25 cellular contexts compared by ENCODE assay signal in genomic region chr2:137155351-137156104, GRCh38.
DNase-seq lines count a peak whose midpoint lies in the region; ATAC-seq, FAIRE-seq and TF ChIP-seq lines count a peak whose summit lies in the region.
"Had no signal": no experiment of that assay in that cellular context is flagged by ENCODE, and none has a peak within 500 bp of the region (broad histone marks: within the 10 kb centered on the region; RNA-seq: fewer than 3 reads in every experiment).

No MANE protein-coding gene starts in this region.

- no peak for TF ChIP-seq CTCF in bronchial epithelial cell (IDR thresholded peaks at IDR 0.05; ENCODE audit: insufficient read depth, low read length, severe bottlenecking)
- no peak for TF ChIP-seq CTCF in activated CD8-positive, alpha-beta T cell treated with anti-CD3 and anti-CD28 coated beads for 36 hours (IDR thresholded peaks at IDR 0.05)
- TF ChIP-seq CTCF in progenitor cell of endocrine pancreas (IDR thresholded peaks at IDR 0.05; ENCODE audit: unreplicated experiment): no peak
- no peak for TF ChIP-seq CTCF in D721Med (IDR thresholded peaks at IDR 0.05; ENCODE audit: insufficient read depth, missing control alignments)

- CTCF ChIA-PET in activated CD8-positive, alpha-beta T cell treated with anti-CD3 and anti-CD28 coated beads for 36 hours (lab: Charles Lee): no interaction called here

- intact Hi-C loops in activated CD8-positive, alpha-beta T cell treated with anti-CD3 and anti-CD28 coated beads for 36 hours (cut with micrococcal nuclease): no loop called here

- H3K36me3 Mint-ChIP-seq in activated CD8-positive, alpha-beta T cell treated with anti-CD3 and anti-CD28 coated beads for 36 hours (ENCODE audit: low read depth): no peaks in the 10 kb centered on the region
- no peaks in the 10 kb centered on the region for H3K36me3 Mint-ChIP-seq in progenitor cell of endocrine pancreas (ENCODE audit: insufficient read depth)
- H3K36me3 Mint-ChIP-seq: activated naive CD4-positive, alpha-beta T cell treated with anti-CD3 and anti-CD28 coated beads, Interleukin-2, amount 50 U/mL, for 24 hours; CD4-positive, CD25-positive, alpha-beta regulatory T cell had no signal

- H3K27ac Mint-ChIP-seq in activated CD8-positive, alpha-beta T cell treated with anti-CD3 and anti-CD28 coated beads for 36 hours: no peak overlapping the region
- H3K27ac Mint-ChIP-seq in progenitor cell of endocrine pancreas: no peak overlapping the region
- H3K27ac Mint-ChIP-seq: activated naive CD4-positive, alpha-beta T cell treated with anti-CD3 and anti-CD28 coated beads, Interleukin-2, amount 50 U/mL, for 24 hours; activated T-helper 1 cell treated with anti-CD3 and anti-CD28 coated beads, Interleukin-12 subunit alpha, Interleukin-12 subunit beta, Interleukin-2, Interleukin-4 antibody, amounts not matched to agents 30 ng/mL and 10 ng/mL and 1 ng/mL, durations not matched to agents 14 hours and 24 hours and 36 hours; CD4-positive, CD25-positive, alpha-beta regulatory T cell had no signal

- DNase-seq in EH (ENCODE audit: low read depth) (peak; percentile 66), M059J (ENCODE audit: low read depth) (peak; percentile 22), bronchial epithelial cell (ENCODE audit: low read depth) (peak; percentile 39), hepatic stellate cell (ENCODE audit: low spot score) (peak; percentile 26), progenitor cell of endocrine pancreas (ENCODE audit: low spot score, unreplicated experiment) (no peak), AML-193 (lab: John Stamatoyannopoulos, UW) (no peak), D721Med (ENCODE audit: insufficient read length, low spot score) (no peak)
- DNase-seq in activated CD8-positive, alpha-beta T cell treated with anti-CD3 and anti-CD28 coated beads for 36 hours: no peak
- DNase-seq: activated CD4-positive, CD25-positive, alpha-beta regulatory T cell treated with anti-CD3 and anti-CD28 coated beads, Interleukin-2, amount 50 U/mL, for 72 hours; CD4-positive, CD25-positive, alpha-beta regulatory T cell; cortex of kidney; foreskin melanocyte; H7; Kasumi-1; kidney; NCI-H1105; NCI-H2081; Peyer's patch; stimulated activated CD8-positive, alpha-beta memory T cell treated with anti-CD3 and anti-CD28 coated beads, Interleukin-4, amount 100 ng/mL, for 48 hours; T1000; uterus had no signal

- H3K27me3 ChIP-seq in bronchial epithelial cell (ENCODE audit: control insufficient read depth, insufficient read depth, low read length): no peaks in the 10 kb centered on the region
- H3K27me3 ChIP-seq: neutrophil, Peyer's patch, uterus had no signal

- ATAC-seq in activated CD8-positive, alpha-beta T cell treated with anti-CD3 and anti-CD28 coated beads for 36 hours: no peak

- POLR2A ChIA-PET in activated CD8-positive, alpha-beta T cell treated with anti-CD3 and anti-CD28 coated beads for 36 hours (lab: Charles Lee): no interaction called here

- no peaks in the 10 kb centered on the region for H3K36me3 ChIP-seq in bronchial epithelial cell (ENCODE audit: control insufficient read depth, insufficient read depth, low read length)
- H3K36me3 ChIP-seq: neutrophil, Peyer's patch, uterus had no signal

- no peak overlapping the region for H3K4me3 ChIP-seq in bronchial epithelial cell (ENCODE audit: low read depth, low read length)
- H3K4me3 ChIP-seq: lung, Peyer's patch, uterus had no signal

- H3K9me3 Mint-ChIP-seq in activated CD8-positive, alpha-beta T cell treated with anti-CD3 and anti-CD28 coated beads for 36 hours: no peaks in the 10 kb centered on the region
- no peaks in the 10 kb centered on the region for H3K9me3 Mint-ChIP-seq in progenitor cell of endocrine pancreas (ENCODE audit: low read depth)
- H3K9me3 Mint-ChIP-seq: activated naive CD4-positive, alpha-beta T cell treated with anti-CD3 and anti-CD28 coated beads, Interleukin-2, amount 50 U/mL, for 24 hours; activated T-helper 1 cell treated with anti-CD3 and anti-CD28 coated beads, Interleukin-12 subunit alpha, Interleukin-12 subunit beta, Interleukin-2, Interleukin-4 antibody, amounts not matched to agents 30 ng/mL and 10 ng/mL and 1 ng/mL, durations not matched to agents 14 hours and 24 hours and 36 hours had no signal

- H3K27me3 Mint-ChIP-seq in activated CD8-positive, alpha-beta T cell treated with anti-CD3 and anti-CD28 coated beads for 36 hours: no peaks in the 10 kb centered on the region
- peaks cover 49% of the 10 kb centered on the region for H3K27me3 Mint-ChIP-seq in progenitor cell of endocrine pancreas
- H3K27me3 Mint-ChIP-seq: activated naive CD4-positive, alpha-beta T cell treated with anti-CD3 and anti-CD28 coated beads, Interleukin-2, amount 50 U/mL, for 24 hours; CD4-positive, CD25-positive, alpha-beta regulatory T cell had no signal

- FAIRE-seq in bronchial epithelial cell (lab: Jason Lieb, UNC) (no peak), D721Med (lab: Jason Lieb, UNC) (no peak)
- FAIRE-seq: kidney had no signal

- no peak overlapping the region for H3K4me3 Mint-ChIP-seq in activated CD8-positive, alpha-beta T cell treated with anti-CD3 and anti-CD28 coated beads for 36 hours
- H3K4me3 Mint-ChIP-seq in progenitor cell of endocrine pancreas (ENCODE audit: low read depth): no peak overlapping the region
- H3K4me3 Mint-ChIP-seq: activated naive CD4-positive, alpha-beta T cell treated with anti-CD3 and anti-CD28 coated beads, Interleukin-2, amount 50 U/mL, for 24 hours; activated T-helper 1 cell treated with anti-CD3 and anti-CD28 coated beads, Interleukin-12 subunit alpha, Interleukin-12 subunit beta, Interleukin-2, Interleukin-4 antibody, amounts not matched to agents 30 ng/mL and 10 ng/mL and 1 ng/mL, durations not matched to agents 14 hours and 24 hours and 36 hours had no signal

- no peaks in the 10 kb centered on the region for H3K4me1 Mint-ChIP-seq in activated CD8-positive, alpha-beta T cell treated with anti-CD3 and anti-CD28 coated beads for 36 hours (ENCODE audit: low read depth)
- H3K4me1 Mint-ChIP-seq in progenitor cell of endocrine pancreas (ENCODE audit: low read depth): peaks cover 10% of the 10 kb centered on the region
- H3K4me1 Mint-ChIP-seq: activated naive CD4-positive, alpha-beta T cell treated with anti-CD3 and anti-CD28 coated beads, Interleukin-2, amount 50 U/mL, for 24 hours; CD4-positive, CD25-positive, alpha-beta regulatory T cell had no signal

Comparison
In these comparisons a context has a peak if more than half of its experiments do, and no peak if none do; other contexts are left out.
1. DNase-seq: peak in EH (single experiment), M059J (single experiment), bronchial epithelial cell (single experiment) and hepatic stellate cell (single experiment); none in activated CD8-positive, alpha-beta T cell treated with anti-CD3 and anti-CD28 coated beads for 36 hours (single experiment), progenitor cell of endocrine pancreas (single experiment), AML-193 (0 of 2) and D721Med (single experiment).